In genomic region chr2:240588006-240588655, GRCh38 we compare ENCODE assay signal across 8 cellular contexts. TPM values are rescaled to one million over a fixed set of nuclear protein-coding genes. Genes with fewer than 3 reads are reported as not detected.
DNase-seq lines count a peak whose midpoint lies in the region; ATAC-seq lines count a peak whose summit lies in the region.
"Had no signal": no experiment of that assay in that cellular context is flagged by ENCODE, and none has a peak within 500 bp of the region (broad histone marks: within the 10 kb centered on the region; RNA-seq: fewer than 3 reads in every experiment).

No MANE protein-coding gene starts in this region.

- peaks cover 19% of the 10 kb centered on the region for H3K36me3 Mint-ChIP-seq in activated T-helper 17 cell treated with anti-CD3 and anti-CD28 coated beads, Interleukin-2, amount 50 U/mL, for 72 hours (ENCODE audit: low read depth)
- peaks cover 43% of the 10 kb centered on the region for H3K36me3 Mint-ChIP-seq in stimulated activated effector memory CD8-positive, alpha-beta T cell treated with anti-CD3 and anti-CD28 coated beads, Interleukin-12 subunit alpha, Interleukin-12 subunit beta, amount 100 ng/mL, for 72 hours

- peak overlapping the region; percentile 37 for H3K27ac Mint-ChIP-seq in activated T-helper 17 cell treated with anti-CD3 and anti-CD28 coated beads, Interleukin-2, amount 50 U/mL, for 72 hours
- H3K27ac Mint-ChIP-seq in stimulated activated effector memory CD8-positive, alpha-beta T cell treated with anti-CD3 and anti-CD28 coated beads, Interleukin-12 subunit alpha, Interleukin-12 subunit beta, amount 100 ng/mL, for 72 hours = peak overlapping the region; percentile 84

- H3K4me3 ChIP-seq in HUES48 (ENCODE audit: low read depth, low read length) = peak overlapping the region; percentile 98
- no peak overlapping the region for H3K4me3 ChIP-seq in right cardiac atrium (ENCODE audit: low read length)

- DNase-seq in right cardiac atrium = peak in 2 of 3 donors; percentile 11 to 12
- DNase-seq in stimulated activated effector memory CD8-positive, alpha-beta T cell treated with anti-CD3 and anti-CD28 coated beads, Interleukin-12 subunit alpha, Interleukin-12 subunit beta, amount 100 ng/mL, for 72 hours (ENCODE audit: low spot score in 2 of 2) = no peak
- DNase-seq in left lobe of liver (ENCODE audit: low spot score) = no peak
- no peak for DNase-seq in RPMI8226

- H3K4me3 Mint-ChIP-seq in activated T-helper 17 cell treated with anti-CD3 and anti-CD28 coated beads, Interleukin-2, amount 50 U/mL, for 72 hours = peak overlapping the region; percentile 92
- peak overlapping the region; percentile 96 for H3K4me3 Mint-ChIP-seq in stimulated activated effector memory CD8-positive, alpha-beta T cell treated with anti-CD3 and anti-CD28 coated beads, Interleukin-12 subunit alpha, Interleukin-12 subunit beta, amount 100 ng/mL, for 72 hours

- H3K4me1 Mint-ChIP-seq in activated T-helper 17 cell treated with anti-CD3 and anti-CD28 coated beads, Interleukin-2, amount 50 U/mL, for 72 hours = peaks cover 25% of the 10 kb centered on the region
- H3K4me1 Mint-ChIP-seq in stimulated activated effector memory CD8-positive, alpha-beta T cell treated with anti-CD3 and anti-CD28 coated beads, Interleukin-12 subunit alpha, Interleukin-12 subunit beta, amount 100 ng/mL, for 72 hours = peaks cover 39% of the 10 kb centered on the region

- H3K27me3 ChIP-seq in HUES48 (ENCODE audit: control insufficient read depth, insufficient read depth, low read length) (no peaks in the 10 kb centered on the region), right cardiac atrium (ENCODE audit: control insufficient read depth, insufficient read depth) (no peaks in the 10 kb centered on the region)

- H3K9ac ChIP-seq in HUES48 (ENCODE audit: low read depth, low read length) = no peak overlapping the region

- H3K4me1 ChIP-seq in HUES48 (ENCODE audit: control insufficient read depth, insufficient read depth, low read length) (peaks cover 18% of the 10 kb centered on the region), right cardiac atrium (ENCODE audit: control insufficient read depth, insufficient read depth, low read length) (peaks cover 15% of the 10 kb centered on the region)

- intact Hi-C loops in right cardiac atrium (cut with DNase I) = no loop called here

- H3K36me3 ChIP-seq in HUES48 (ENCODE audit: control insufficient read depth, insufficient read depth, low read length) = peaks cover 27% of the 10 kb centered on the region

- H3K27ac ChIP-seq in HUES48 (ENCODE audit: low read depth, low read length) = no peak overlapping the region
- H3K27ac ChIP-seq in right cardiac atrium (ENCODE audit: low read length) = no peak overlapping the region
- H3K27ac ChIP-seq: epithelial cell of prostate had no signal

- no peaks in the 10 kb centered on the region for H3K27me3 Mint-ChIP-seq in activated T-helper 17 cell treated with anti-CD3 and anti-CD28 coated beads, Interleukin-2, amount 50 U/mL, for 72 hours

- no peaks in the 10 kb centered on the region for H3K9me3 Mint-ChIP-seq in activated T-helper 17 cell treated with anti-CD3 and anti-CD28 coated beads, Interleukin-2, amount 50 U/mL, for 72 hours
- H3K9me3 Mint-ChIP-seq in stimulated activated effector memory CD8-positive, alpha-beta T cell treated with anti-CD3 and anti-CD28 coated beads, Interleukin-12 subunit alpha, Interleukin-12 subunit beta, amount 100 ng/mL, for 72 hours = no peaks in the 10 kb centered on the region

- WGBS in right cardiac atrium = 81% methylated on average over 10 of the region's 10 CpGs

- no peak for ATAC-seq in activated T-helper 17 cell treated with anti-CD3 and anti-CD28 coated beads, Interleukin-2, amount 50 U/mL, for 72 hours (replicated peaks)
- ATAC-seq in right cardiac atrium (no peak), GM21619 (IDR thresholded peaks at IDR 0.05; ENCODE audit: unreplicated experiment) (no peak), left lobe of liver (no peak)
- ATAC-seq in stimulated activated effector memory CD8-positive, alpha-beta T cell treated with anti-CD3 and anti-CD28 coated beads, Interleukin-12 subunit alpha, Interleukin-12 subunit beta, amount 100 ng/mL, for 72 hours = no peak

- H3K9me3 ChIP-seq in HUES48 (ENCODE audit: control insufficient read depth, insufficient read depth, low read length) (no peaks in the 10 kb centered on the region), right cardiac atrium (ENCODE audit: control insufficient read depth, low read length) (no peaks in the 10 kb centered on the region)

RNA-seq across cellular contexts. Expression of gene CAPN10, which starts 1.6 kb away (rescaled TPM):
- 10 to 100 TPM; 28.6 to 42.3 TPM for total RNA-seq in activated T-helper 17 cell treated with anti-CD3 and anti-CD28 coated beads, Interleukin-2, amount 50 U/mL, for 72 hours
- total RNA-seq in right cardiac atrium (10 to 100 TPM; 21.2 to 44.3 (median 36.2) TPM), left lobe of liver (13.7 TPM)
- 40.1 TPM for polyA plus RNA-seq in right cardiac atrium

RNA-seq across cellular contexts. Expression of gene RNPEPL1, which starts 19.8 kb away (rescaled TPM):
- total RNA-seq in activated T-helper 17 cell treated with anti-CD3 and anti-CD28 coated beads, Interleukin-2, amount 50 U/mL, for 72 hours = 10 to 100 TPM; 27.2 to 52.7 TPM
- 10 to 100 TPM; 40.4 to 61.6 (median 58.0) TPM for total RNA-seq in right cardiac atrium
- polyA plus RNA-seq in right cardiac atrium = 108 TPM
- total RNA-seq in left lobe of liver = 40.6 TPM

RNA-seq across cellular contexts. Expression of gene DUSP28, which starts 28.0 kb away (rescaled TPM):
- 1 to 10 TPM; 3.6 to 8.3 TPM for total RNA-seq in activated T-helper 17 cell treated with anti-CD3 and anti-CD28 coated beads, Interleukin-2, amount 50 U/mL, for 72 hours
- 10 to 100 TPM in 3 of 4 donors, 1 to 10 TPM in 1; 9.6 to 14.9 (median 11.7) TPM for total RNA-seq in right cardiac atrium
- 10.9 TPM for polyA plus RNA-seq in right cardiac atrium
- total RNA-seq in left lobe of liver = 2.0 TPM

RNA-seq across cellular contexts. Expression of gene ANKMY1, which starts 30.3 kb away (rescaled TPM):
- total RNA-seq in activated T-helper 17 cell treated with anti-CD3 and anti-CD28 coated beads, Interleukin-2, amount 50 U/mL, for 72 hours = 10 to 100 TPM; 14.5 to 28.8 TPM
- total RNA-seq in right cardiac atrium (1 to 10 TPM; 7.3 to 8.0 (median 7.6) TPM), left lobe of liver (13.1 TPM)
- polyA plus RNA-seq in right cardiac atrium = 3.5 TPM

RNA-seq across cellular contexts. Expression of gene GPR35, which starts 37.1 kb away (rescaled TPM):
- 1 to 10 TPM; 2.0 to 4.4 TPM for total RNA-seq in activated T-helper 17 cell treated with anti-CD3 and anti-CD28 coated beads, Interleukin-2, amount 50 U/mL, for 72 hours
- total RNA-seq in right cardiac atrium (1 to 10 TPM in 2 of 4 donors, under 1 TPM in 2; 0.53 to 1.4 (median 1.0) TPM), left lobe of liver (0.53 TPM)
- polyA plus RNA-seq in right cardiac atrium = 0.84 TPM

Comparison
In these comparisons a context has a peak if more than half of its experiments do, and no peak if none do; other contexts are left out.
1. DNase-seq: peak in right cardiac atrium (2 of 3); none in stimulated activated effector memory CD8-positive, alpha-beta T cell treated with anti-CD3 and anti-CD28 coated beads, Interleukin-12 subunit alpha, Interleukin-12 subunit beta, amount 100 ng/mL, for 72 hours (0 of 2), left lobe of liver (single experiment) and RPMI8226 (single experiment).